ENCODE assay signal across 7 cellular contexts in genomic region chr1:36158827-36159252, GRCh38. TPM values are rescaled to one million over a fixed set of nuclear protein-coding genes. Genes with fewer than 3 reads are reported as not detected.
DNase-seq lines count a peak whose midpoint lies in the region; ATAC-seq and TF ChIP-seq lines count a peak whose summit lies in the region.
"Not testable (repeated sequence)": the region's sequence is repeated elsewhere in the genome, so short reads cannot be mapped to it uniquely, and the experiment has no call there.

No MANE protein-coding gene starts in this region.

- H3K9me3 Mint-ChIP-seq in HFFc6; activated B cell treated with CpG ODN at 0.5 μM for 24 hours; activated naive CD8-positive, alpha-beta T cell treated with anti-CD3 and anti-CD28 coated beads, Interleukin-2, amount 50 U/mL, for 24 hours; stimulated activated effector memory CD8-positive, alpha-beta T cell treated with anti-CD3 and anti-CD28 coated beads, Interleukin-12 subunit alpha, Interleukin-12 subunit beta, amount 100 ng/mL, for 72 hours: not testable (repeated sequence)

- H3K27me3 Mint-ChIP-seq in HFFc6 (ENCODE audit: insufficient read depth); activated B cell treated with CpG ODN at 0.5 μM for 24 hours; activated naive CD8-positive, alpha-beta T cell treated with anti-CD3 and anti-CD28 coated beads, Interleukin-2, amount 50 U/mL, for 24 hours: not testable (repeated sequence)

- ATAC-seq in activated B cell treated with CpG ODN at 0.5 μM for 24 hours (ENCODE audit: low read depth); activated naive CD8-positive, alpha-beta T cell treated with anti-CD3 and anti-CD28 coated beads, Interleukin-2, amount 50 U/mL, for 24 hours; stimulated activated effector memory CD8-positive, alpha-beta T cell treated with anti-CD3 and anti-CD28 coated beads, Interleukin-12 subunit alpha, Interleukin-12 subunit beta, amount 100 ng/mL, for 72 hours: not testable (repeated sequence)

- DNase-seq in HFFc6; activated B cell treated with CpG ODN at 0.5 μM for 24 hours; activated naive CD8-positive, alpha-beta T cell treated with anti-CD3 and anti-CD28 coated beads, Interleukin-2, amount 50 U/mL, for 24 hours; effector memory CD4-positive, alpha-beta T cell; left ventricle myocardium inferior; stimulated activated effector memory CD8-positive, alpha-beta T cell treated with anti-CD3 and anti-CD28 coated beads, Interleukin-12 subunit alpha, Interleukin-12 subunit beta, amount 100 ng/mL, for 72 hours (ENCODE audit: low spot score in 2 of 2): not testable (repeated sequence)

- H3K36me3 ChIP-seq in effector memory CD4-positive, alpha-beta T cell (ENCODE audit: control insufficient read depth, insufficient read depth, low read length); left ventricle myocardium inferior; neural cell (ENCODE audit: insufficient read depth, low read length): not testable (repeated sequence)

- not testable (repeated sequence) for TF ChIP-seq EP300 in neural cell (conservative IDR thresholded peaks at IDR 0.05; ENCODE audit: poor library complexity, severe bottlenecking)

- CTCF ChIA-PET in activated B cell treated with CpG ODN at 0.5 μM for 24 hours (lab: Charles Lee), result interaction anchor here (6.6 kb wide), 1 partner anchor 9 kb away, joined by 48 read pairs; the partner anchor contains the start of gene TRAPPC3

- H4K20me1 ChIP-seq in neural cell (ENCODE audit: insufficient read depth), result peaks cover 36% of the 10 kb centered on the region

- POLR2A ChIA-PET in activated B cell treated with CpG ODN at 0.5 μM for 24 hours (lab: Charles Lee), result interaction anchor here (1.5 to 4.7 kb wide), 3 partner anchors 8 to 65 kb away, joined by 5 to 95 read pairs (median 7); partner anchors contain the start of genes THRAP3 and TRAPPC3

- intact Hi-C loops in activated B cell treated with CpG ODN at 0.5 μM for 24 hours (cut with micrococcal nuclease); left ventricle myocardium inferior (cut with micrococcal nuclease): not testable (repeated sequence)

- peak overlapping the region; percentile 98 for H3K9ac ChIP-seq in neural cell (ENCODE audit: low read length)

- not testable (repeated sequence) for H2AFZ ChIP-seq in neural cell (ENCODE audit: low read depth, low read length)

- not testable (repeated sequence) for H3K9me2 ChIP-seq in neural cell (ENCODE audit: insufficient read depth, low read length)

- not testable (repeated sequence) for TF ChIP-seq RAD21 in neural cell (conservative IDR thresholded peaks at IDR 0.05)

- peaks cover 29% of the 10 kb centered on the region for H3K36me3 Mint-ChIP-seq in HFFc6 (ENCODE audit: low read depth)
- H3K36me3 Mint-ChIP-seq in activated B cell treated with CpG ODN at 0.5 μM for 24 hours (ENCODE audit: low read depth), result not testable (repeated sequence)
- H3K36me3 Mint-ChIP-seq in activated naive CD8-positive, alpha-beta T cell treated with anti-CD3 and anti-CD28 coated beads, Interleukin-2, amount 50 U/mL, for 24 hours (ENCODE audit: low read depth), result peaks cover 30% of the 10 kb centered on the region
- peaks cover 33% of the 10 kb centered on the region for H3K36me3 Mint-ChIP-seq in stimulated activated effector memory CD8-positive, alpha-beta T cell treated with anti-CD3 and anti-CD28 coated beads, Interleukin-12 subunit alpha, Interleukin-12 subunit beta, amount 100 ng/mL, for 72 hours

- H3F3A ChIP-seq in neural cell (ENCODE audit: insufficient read depth, low read length, poor library complexity, severe bottlenecking), result not testable (repeated sequence)

- H3K27me3 ChIP-seq in effector memory CD4-positive, alpha-beta T cell (replicated peaks; ENCODE audit: control insufficient read depth, insufficient read depth, low read length, poor library complexity, severe bottlenecking); left ventricle myocardium inferior (ENCODE audit: low read depth); neural cell (ENCODE audit: insufficient read depth, low read depth, low read length): not testable (repeated sequence)

- H3K9me3 ChIP-seq in effector memory CD4-positive, alpha-beta T cell (ENCODE audit: control insufficient read depth, low read length); left ventricle myocardium inferior (replicated peaks); neural cell (ENCODE audit: low read length): not testable (repeated sequence)

- peak overlapping the region; percentile 97 for H3K27ac ChIP-seq in effector memory CD4-positive, alpha-beta T cell (ENCODE audit: insufficient read depth, low read length, poor library complexity, severe bottlenecking)
- peak overlapping the region; percentile 100 for H3K27ac ChIP-seq in left ventricle myocardium inferior (replicated peaks)
- H3K27ac ChIP-seq in neural cell (ENCODE audit: low read length), result not testable (repeated sequence)

- H3K4me3 ChIP-seq in effector memory CD4-positive, alpha-beta T cell (ENCODE audit: insufficient read depth, low read depth, low read length, poor library complexity, severe bottlenecking), result not testable (repeated sequence)
- peak overlapping the region; percentile 100 for H3K4me3 ChIP-seq in left ventricle myocardium inferior
- peak overlapping the region; percentile 95 for H3K4me3 ChIP-seq in neural cell (ENCODE audit: low read length)

- peak overlapping the region; percentile 98 for H3K4me3 Mint-ChIP-seq in HFFc6
- peak overlapping the region; percentile 11 for H3K4me3 Mint-ChIP-seq in activated B cell treated with CpG ODN at 0.5 μM for 24 hours
- H3K4me3 Mint-ChIP-seq in activated naive CD8-positive, alpha-beta T cell treated with anti-CD3 and anti-CD28 coated beads, Interleukin-2, amount 50 U/mL, for 24 hours, result peak overlapping the region; percentile 86
- peak overlapping the region; percentile 94 for H3K4me3 Mint-ChIP-seq in stimulated activated effector memory CD8-positive, alpha-beta T cell treated with anti-CD3 and anti-CD28 coated beads, Interleukin-12 subunit alpha, Interleukin-12 subunit beta, amount 100 ng/mL, for 72 hours

- TF ChIP-seq CTCF in HFFc6 (IDR thresholded peaks at IDR 0.05); activated B cell treated with CpG ODN at 0.5 μM for 24 hours (IDR thresholded peaks at IDR 0.05); left ventricle myocardium inferior (IDR thresholded peaks at IDR 0.05; ENCODE audit: borderline replicate concordance); neural cell (IDR thresholded peaks at IDR 0.05; ENCODE audit: poor library complexity, severe bottlenecking): not testable (repeated sequence)

- H3K27ac Mint-ChIP-seq in HFFc6 (peak overlapping the region; percentile 88), activated B cell treated with CpG ODN at 0.5 μM for 24 hours (peak overlapping the region; percentile 5)
- H3K27ac Mint-ChIP-seq in activated naive CD8-positive, alpha-beta T cell treated with anti-CD3 and anti-CD28 coated beads, Interleukin-2, amount 50 U/mL, for 24 hours, result peak overlapping the region; percentile 91
- H3K27ac Mint-ChIP-seq in stimulated activated effector memory CD8-positive, alpha-beta T cell treated with anti-CD3 and anti-CD28 coated beads, Interleukin-12 subunit alpha, Interleukin-12 subunit beta, amount 100 ng/mL, for 72 hours, result peak overlapping the region; percentile 98

- peaks cover 91% of the 10 kb centered on the region for H3K79me2 ChIP-seq in neural cell (replicated peaks; ENCODE audit: insufficient read depth, low read length)

- peak overlapping the region; percentile 98 for H3K4me2 ChIP-seq in neural cell (ENCODE audit: low read length)

- H3K4me1 ChIP-seq in effector memory CD4-positive, alpha-beta T cell (ENCODE audit: control insufficient read depth, insufficient read depth, low read length, poor library complexity, severe bottlenecking), result peaks cover 69% of the 10 kb centered on the region
- H3K4me1 ChIP-seq in left ventricle myocardium inferior, result peaks cover 90% of the 10 kb centered on the region

- H3K4me1 Mint-ChIP-seq in HFFc6 (ENCODE audit: low read depth) (peaks cover 72% of the 10 kb centered on the region), activated B cell treated with CpG ODN at 0.5 μM for 24 hours (peaks cover 70% of the 10 kb centered on the region)
- peaks cover 70% of the 10 kb centered on the region for H3K4me1 Mint-ChIP-seq in activated naive CD8-positive, alpha-beta T cell treated with anti-CD3 and anti-CD28 coated beads, Interleukin-2, amount 50 U/mL, for 24 hours
- H3K4me1 Mint-ChIP-seq in stimulated activated effector memory CD8-positive, alpha-beta T cell treated with anti-CD3 and anti-CD28 coated beads, Interleukin-12 subunit alpha, Interleukin-12 subunit beta, amount 100 ng/mL, for 72 hours, result peaks cover 68% of the 10 kb centered on the region

RNA-seq across cellular contexts. Expression of gene MAP7D1, which starts 2.9 kb away (rescaled TPM):
- 100 to 1,000 TPM; 202 to 234 (median 210) TPM for total RNA-seq in HFFc6 (2021; fragmentation: NEBNext Ultra II Directional; extraction: Animal tissue kit (Norgen Biotek cat#: 25700))
- total RNA-seq in activated B cell treated with CpG ODN at 0.5 μM for 24 hours (56.5 and 59.9 TPM in 2 replicates), left ventricle myocardium inferior (363 TPM)
- 142 and 156 TPM in 2 replicates for polyA plus RNA-seq in neural cell
- polyA minus RNA-seq in neural cell, result 102 and 119 TPM in 2 replicates

RNA-seq across cellular contexts. Expression of gene TRAPPC3, which starts 9.6 kb away (rescaled TPM):
- total RNA-seq in HFFc6 (2021; fragmentation: NEBNext Ultra II Directional; extraction: Animal tissue kit (Norgen Biotek cat#: 25700)), result 10 to 100 TPM; 76.6 to 93.4 (median 78.6) TPM
- 45.3 and 48.5 TPM in 2 replicates for total RNA-seq in activated B cell treated with CpG ODN at 0.5 μM for 24 hours
- total RNA-seq in left ventricle myocardium inferior, result 54.6 TPM
- polyA plus RNA-seq in neural cell, result 236 and 278 TPM in 2 replicates
- polyA minus RNA-seq in neural cell, result 76.0 and 81.1 TPM in 2 replicates

RNA-seq across cellular contexts. Expression of gene COL8A2, which starts 33.8 kb away (rescaled TPM):
- total RNA-seq in HFFc6 (2021; fragmentation: NEBNext Ultra II Directional; extraction: Animal tissue kit (Norgen Biotek cat#: 25700)), result 1 to 10 TPM; 1.9 to 6.4 (median 2.4) TPM
- total RNA-seq in activated B cell treated with CpG ODN at 0.5 μM for 24 hours, result 0.24 and 0.64 TPM in 2 replicates
- 1.2 TPM for total RNA-seq in left ventricle myocardium inferior
- polyA plus RNA-seq in neural cell, result 0.98 TPM in 1 of 2 replicates, not detected in the other
- polyA minus RNA-seq in neural cell, result not detected in 2 replicates

Comparison
In these comparisons a context has a peak if more than half of its experiments do, and no peak if none do; other contexts are left out.
1. H3K27ac Mint-ChIP-seq: peak in every context shown above with its lines; median percentile 98 in stimulated activated effector memory CD8-positive, alpha-beta T cell treated with anti-CD3 and anti-CD28 coated beads, Interleukin-12 subunit alpha, Interleukin-12 subunit beta, amount 100 ng/mL, for 72 hours; 91 in activated naive CD8-positive, alpha-beta T cell treated with anti-CD3 and anti-CD28 coated beads, Interleukin-2, amount 50 U/mL, for 24 hours; 88 in HFFc6; 5 in activated B cell treated with CpG ODN at 0.5 μM for 24 hours.
2. H3K4me3 Mint-ChIP-seq: peak in every context shown above with its lines; median percentile 98 in HFFc6; 94 in stimulated activated effector memory CD8-positive, alpha-beta T cell treated with anti-CD3 and anti-CD28 coated beads, Interleukin-12 subunit alpha, Interleukin-12 subunit beta, amount 100 ng/mL, for 72 hours; 86 in activated naive CD8-positive, alpha-beta T cell treated with anti-CD3 and anti-CD28 coated beads, Interleukin-2, amount 50 U/mL, for 24 hours; 11 in activated B cell treated with CpG ODN at 0.5 μM for 24 hours.